24 cellular contexts compared by ENCODE assay signal in genomic region chr3:108183178-108183577, GRCh38. TPM values are rescaled to one million over a fixed set of nuclear protein-coding genes. Genes with fewer than 3 reads are reported as not detected.
DNase-seq lines count a peak whose midpoint lies in the region; ATAC-seq, FAIRE-seq and TF ChIP-seq lines count a peak whose summit lies in the region.
"Had no signal": no experiment of that assay in that cellular context is flagged by ENCODE, and none has a peak within 500 bp of the region (broad histone marks: within the 10 kb centered on the region; RNA-seq: fewer than 3 reads in every experiment).

No MANE protein-coding gene starts in this region.

- peak overlapping the region; percentile 20 for H3K27ac Mint-ChIP-seq in activated T-cell treated with anti-CD3 and anti-CD28 coated beads, Interleukin-2, amount 50 U/mL, for 24 hours
- H3K27ac Mint-ChIP-seq in T-helper 2 cell treated with Interferon-gamma antibody and Interleukin-4, amounts not matched to agents 5 μg/mL and 100 μg/mL, for 36 hours, result no peak overlapping the region
- H3K27ac Mint-ChIP-seq: neural progenitor cell had no signal

- no TSS peak for BruUV-seq in K562 (replicated peaks; lab: Mats Ljungman, UMichigan)

- H3K4me3 Mint-ChIP-seq in activated T-cell treated with anti-CD3 and anti-CD28 coated beads, Interleukin-2, amount 50 U/mL, for 24 hours, result no peak overlapping the region
- no peak overlapping the region for H3K4me3 Mint-ChIP-seq in T-helper 2 cell treated with Interferon-gamma antibody and Interleukin-4, amounts not matched to agents 5 μg/mL and 100 μg/mL, for 36 hours
- H3K4me3 Mint-ChIP-seq: neural progenitor cell had no signal

- no peak for TF ChIP-seq CTCF in K562 (IDR thresholded peaks at IDR 0.05 in 2 of 3, conservative IDR thresholded peaks at IDR 0.05 in 1 of 3; ENCODE audit: insufficient read depth in 2 of 3, low read depth in 1 of 3, low read length in 3 of 3)

- no peak for TF ChIP-seq RAD21 in K562 (CRISPR knock-in tag; conservative IDR thresholded peaks at IDR 0.05 in 1 of 2, IDR thresholded peaks at IDR 0.05 in 1 of 2)

- no peak overlapping the region for H3K4me3 ChIP-seq in K562
- H3K4me3 ChIP-seq: esophagus squamous epithelium, left lung, mucosa of descending colon, neural progenitor cell, psoas muscle had no signal

- WGBS in K562 (ENCODE audit: insufficient coverage, low coverage, missing lambda C conversion rate), result 9% methylated on average over 1 of the region's 1 CpG

- TF ChIP-seq POLR2A in K562 (conservative IDR thresholded peaks at IDR 0.05), result no peak

- intact Hi-C loops in K562 (cut with micrococcal nuclease), result no loop called here

- H3K9ac ChIP-seq in K562 (ENCODE audit: insufficient read depth in 1 of 2, low read depth in 2 of 2, low read length in 2 of 2), result no peak overlapping the region
- H3K9ac ChIP-seq: neural progenitor cell had no signal

- no peak overlapping the region for H3K4me2 ChIP-seq in K562 (ENCODE audit: insufficient read depth, low read length)
- H3K4me2 ChIP-seq: neural progenitor cell had no signal

- in situ Hi-C loops in K562 (cut with MboI), result no loop called here

- H3K27me3 Mint-ChIP-seq in activated T-cell treated with anti-CD3 and anti-CD28 coated beads, Interleukin-2, amount 50 U/mL, for 24 hours, result no peaks in the 10 kb centered on the region
- H3K27me3 Mint-ChIP-seq in T-helper 2 cell treated with Interferon-gamma antibody and Interleukin-4, amounts not matched to agents 5 μg/mL and 100 μg/mL, for 36 hours (ENCODE audit: low read depth), result no peaks in the 10 kb centered on the region

- H3K27ac ChIP-seq in K562 (ENCODE audit: extremely low read depth, low read depth, low read length), result no peak overlapping the region
- H3K27ac ChIP-seq: C4-2B, esophagus squamous epithelium, left lung, neural progenitor cell, psoas muscle had no signal

- no peak overlapping the region for H2AFZ ChIP-seq in K562 (ENCODE audit: low read depth, low read length)
- H2AFZ ChIP-seq: neural progenitor cell had no signal

- no peak for FAIRE-seq in K562 (lab: Jason Lieb, UNC)
- FAIRE-seq: H1, small intestine, TTC549, urothelium cell line had no signal

- CTCF ChIA-PET in K562 (lab: Yijun Ruan, JAX; ENCODE audit: low intra/inter-chr PET ratio), result no interaction called here

- no peaks in the 10 kb centered on the region for H3K4me1 ChIP-seq in K562 (replicated peaks in 1 of 2; ENCODE audit: control insufficient read depth in 2 of 2, insufficient read depth in 2 of 2, low read length in 2 of 2)
- H3K4me1 ChIP-seq: psoas muscle had no signal

- H3K9me3 Mint-ChIP-seq in activated T-cell treated with anti-CD3 and anti-CD28 coated beads, Interleukin-2, amount 50 U/mL, for 24 hours, result peaks cover 3% of the 10 kb centered on the region
- no peaks in the 10 kb centered on the region for H3K9me3 Mint-ChIP-seq in T-helper 2 cell treated with Interferon-gamma antibody and Interleukin-4, amounts not matched to agents 5 μg/mL and 100 μg/mL, for 36 hours

- ATAC-seq in K562, result no peak
- ATAC-seq: left lung, mucosa of descending colon, psoas muscle had no signal

- no peaks in the 10 kb centered on the region for H3K9me1 ChIP-seq in K562 (ENCODE audit: control insufficient read depth, insufficient read depth, low read length)

- H4K20me1 ChIP-seq in K562 (replicated peaks; ENCODE audit: control insufficient read depth, insufficient read depth, low read length), result no peaks in the 10 kb centered on the region

- H3K79me2 ChIP-seq in K562 (ENCODE audit: control insufficient read depth, insufficient read depth, low read length), result no peaks in the 10 kb centered on the region

- peaks cover 9% of the 10 kb centered on the region for H3K4me1 Mint-ChIP-seq in activated T-cell treated with anti-CD3 and anti-CD28 coated beads, Interleukin-2, amount 50 U/mL, for 24 hours (ENCODE audit: low read depth)
- H3K4me1 Mint-ChIP-seq in T-helper 2 cell treated with Interferon-gamma antibody and Interleukin-4, amounts not matched to agents 5 μg/mL and 100 μg/mL, for 36 hours (ENCODE audit: low read depth), result no peaks in the 10 kb centered on the region

- H3K36me3 ChIP-seq in K562 (ENCODE audit: control insufficient read depth, insufficient read depth, low read length), result no peaks in the 10 kb centered on the region
- H3K36me3 ChIP-seq: neural progenitor cell had no signal

- H3K36me3 Mint-ChIP-seq in activated T-cell treated with anti-CD3 and anti-CD28 coated beads, Interleukin-2, amount 50 U/mL, for 24 hours (ENCODE audit: low read depth), result peaks cover 44% of the 10 kb centered on the region
- peaks cover 6% of the 10 kb centered on the region for H3K36me3 Mint-ChIP-seq in T-helper 2 cell treated with Interferon-gamma antibody and Interleukin-4, amounts not matched to agents 5 μg/mL and 100 μg/mL, for 36 hours (ENCODE audit: low read depth)

- H3K9me3 ChIP-seq in K562 (replicated peaks; ENCODE audit: control insufficient read depth, insufficient read depth, low read depth, low read length), result no peaks in the 10 kb centered on the region
- H3K9me3 ChIP-seq: psoas muscle had no signal

- H3K27me3 ChIP-seq in K562 (ENCODE audit: control insufficient read depth in 2 of 2, insufficient read depth in 2 of 2, low read length in 2 of 2), result no peaks in the 10 kb centered on the region
- H3K27me3 ChIP-seq: esophagus squamous epithelium, left lung, neural progenitor cell had no signal

- POLR2A ChIA-PET in K562 (lab: Yijun Ruan, JAX), result no interaction called here

- DNase-seq in activated T-cell treated with anti-CD3 and anti-CD28 coated beads, Interleukin-2, amount 50 U/mL, for 24 hours, result no peak
- no peak for DNase-seq in activated T-cell treated with anti-CD3 and anti-CD28 coated beads, Interleukin-2, amount 50 U/mL, for 1 hour
- DNase-seq in NOMO-1 treated with dmso at 0.1 percent for 144 hours (lab: John Stamatoyannopoulos, UW; ENCODE audit: unreplicated experiment) (peak; percentile 7), K562 (ENCODE audit: extremely low read depth in 1 of 4, low spot score in 3 of 4) (no peak), NCI-H510A (lab: John Stamatoyannopoulos, UW) (no peak), NCI-H1694 (lab: John Stamatoyannopoulos, UW) (no peak), cortex of kidney (lab: John Stamatoyannopoulos, UW) (no peak)
- DNase-seq in T-helper 2 cell treated with Interferon-gamma antibody and Interleukin-4, amounts not matched to agents 5 μg/mL and 100 μg/mL, for 36 hours (ENCODE audit: low spot score), result no peak
- DNase-seq: activated naive CD4-positive, alpha-beta T cell; aorta; effector memory CD4-positive, alpha-beta T cell; esophagus squamous epithelium; glutamatergic neuron; left lung; mucosa of descending colon; NK-92 treated with Interleukin-12 subunit alpha and Interleukin-12 subunit beta, amount 100 ng/mL, for 24 hours; psoas muscle; small intestine; stimulated activated CD4-positive, alpha-beta T cell treated with anti-CD3 and anti-CD28 coated beads, Interleukin-4, amount 100 ng/mL, for 24 hours had no signal

- TF ChIP-seq EP300 in K562 (IDR thresholded peaks at IDR 0.05; ENCODE audit: low read length), result no peak

TF ChIP-seq in K562, 482 proteins besides CTCF, POLR2A, EP300 and RAD21:
- TF ChIP-seq HCFC1 (IDR thresholded peaks at IDR 0.05; ENCODE audit: low read depth, low read length) (no peak), TCF3 (CRISPR knock-in tag; IDR thresholded peaks at IDR 0.05) (peak; percentile 58; the same call in 1 of the 2 replicates), CBFA2T3 (IDR thresholded peaks at IDR 0.05) (peak; percentile 30; the same call in 1 of the 2 replicates)
- TF ChIP-seq, protein P1, sequence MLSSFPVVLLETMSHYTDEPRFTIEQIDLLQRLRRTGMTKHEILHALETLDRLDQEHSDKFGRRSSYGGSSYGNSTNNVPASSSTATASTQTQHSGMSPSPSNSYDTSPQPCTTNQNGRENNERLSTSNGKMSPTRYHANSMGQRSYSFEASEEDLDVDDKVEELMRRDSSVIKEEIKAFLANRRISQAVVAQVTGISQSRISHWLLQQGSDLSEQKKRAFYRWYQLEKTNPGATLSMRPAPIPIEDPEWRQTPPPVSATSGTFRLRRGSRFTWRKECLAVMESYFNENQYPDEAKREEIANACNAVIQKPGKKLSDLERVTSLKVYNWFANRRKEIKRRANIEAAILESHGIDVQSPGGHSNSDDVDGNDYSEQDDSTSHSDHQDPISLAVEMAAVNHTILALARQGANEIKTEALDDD (IDR thresholded peaks at IDR 0.05), result 0 out of 2 replicates have a peak, but pooled peaks have one; percentile 35

RNA-seq across cellular contexts. Expression of gene IFT57, which starts 39.0 kb away (rescaled TPM):
- total RNA-seq in K562 (2011; cell fraction: chromatin; rRNA removed; ENCODE audit: low replicate concordance), result 4.7 and 9.7 TPM in 2 replicates
- 2.3 and 3.9 TPM in 2 replicates for total RNA-seq in K562 (2011; cell fraction: nucleolus; rRNA removed)
- 3.1 and 8.5 TPM in 2 replicates for total RNA-seq in K562 (2011; cell fraction: nucleoplasm; rRNA removed)
- total RNA-seq in K562 (2014; rRNA removed), result 9.9 and 18.4 TPM in 2 replicates
- 9.0 and 9.7 TPM in 2 replicates for total RNA-seq in K562 (2014; rRNA removed; fragmentation: Illumina TruSeq; extraction: Trizol)
- 10.1 and 13.0 TPM in 2 replicates for total RNA-seq in K562 (2015; rRNA removed; fragmentation: Illumina TruSeq; extraction: Trizol)
- 10.9 and 12.9 TPM in 2 replicates for total RNA-seq in K562 (2021)
- polyA plus RNA-seq in K562 (2011; rRNA removed), result 15.3 and 20.1 TPM in 2 replicates
- 7.0 and 9.5 TPM in 2 replicates for polyA plus RNA-seq in K562 (2011; cell fraction: cytosol; rRNA removed)
- 9.3 and 12.3 TPM in 2 replicates for polyA plus RNA-seq in K562 (2011; cell fraction: nucleus; rRNA removed)
- 10.4 and 10.9 TPM in 2 replicates for polyA plus RNA-seq in K562 (2012)
- polyA plus RNA-seq in K562 (2014; fragmentation: Illumina TruSeq; extraction: Trizol), result 9.7 and 10.6 TPM in 2 replicates
- 1 to 10 TPM; 1.5 to 2.1 TPM for polyA plus RNA-seq in K562 (2014; fragmentation: Nextera tagmentation; extraction: Ambion mirVana)
- 9.6 and 15.1 TPM in 2 replicates for polyA plus RNA-seq in K562 (2014; rRNA removed)
- 10.4 and 12.3 TPM in 2 replicates for polyA minus RNA-seq in K562 (2011; rRNA and poly(A)+ RNA removed)
- polyA minus RNA-seq in K562 (2011; cell fraction: cytosol; rRNA and poly(A)+ RNA removed), result 14.7 and 15.6 TPM in 2 replicates
- polyA minus RNA-seq in K562 (2011; cell fraction: nucleus; rRNA and poly(A)+ RNA removed), result 10.4 and 20.4 TPM in 2 replicates
